In genomic region chr3:32143849-32144757, GRCh38 we compare ENCODE assay signal across 1 cellular context.
TF ChIP-seq lines count a peak whose summit lies in the region.

No MANE protein-coding gene starts in this region.

TF ChIP-seq in H1, 55 proteins besides CTCF, POLR2A, EP300 and RAD21 (continued from another document):
- TF ChIP-seq, protein P1, sequence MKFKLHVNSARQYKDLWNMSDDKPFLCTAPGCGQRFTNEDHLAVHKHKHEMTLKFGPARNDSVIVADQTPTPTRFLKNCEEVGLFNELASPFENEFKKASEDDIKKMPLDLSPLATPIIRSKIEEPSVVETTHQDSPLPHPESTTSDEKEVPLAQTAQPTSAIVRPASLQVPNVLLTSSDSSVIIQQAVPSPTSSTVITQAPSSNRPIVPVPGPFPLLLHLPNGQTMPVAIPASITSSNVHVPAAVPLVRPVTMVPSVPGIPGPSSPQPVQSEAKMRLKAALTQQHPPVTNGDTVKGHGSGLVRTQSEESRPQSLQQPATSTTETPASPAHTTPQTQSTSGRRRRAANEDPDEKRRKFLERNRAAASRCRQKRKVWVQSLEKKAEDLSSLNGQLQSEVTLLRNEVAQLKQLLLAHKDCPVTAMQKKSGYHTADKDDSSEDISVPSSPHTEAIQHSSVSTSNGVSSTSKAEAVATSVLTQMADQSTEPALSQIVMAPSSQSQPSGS (IDR thresholded peaks at IDR 0.05; ENCODE audit: low read length): no peak
- TF ChIP-seq EZH2 (IDR thresholded peaks at IDR 0.05; ENCODE audit: low read depth, low read length, severe bottlenecking): no peak
- TF ChIP-seq KDM1A (IDR thresholded peaks at IDR 0.05; ENCODE audit: borderline replicate concordance, low read length): no peak
- peak; percentile 60; the same call in 1 of the 2 replicates for TF ChIP-seq TEAD4 (IDR thresholded peaks at IDR 0.05; ENCODE audit: low read depth, low read length)
- TF ChIP-seq BRCA1 (IDR thresholded peaks at IDR 0.05; ENCODE audit: low read depth, low read length): no peak
